In genomic region chr14:53539489-53540126, GRCh38 we compare ENCODE assay signal across 1 cellular context.
TF ChIP-seq lines count a peak whose summit lies in the region.

No MANE protein-coding gene starts in this region.

TF ChIP-seq in GM23338, 12 proteins besides CTCF, POLR2A, EP300 and RAD21 (continued from another document):
- no peak for TF ChIP-seq ZNF462 (CRISPR knock-in tag; IDR thresholded peaks at IDR 0.05)
- TF ChIP-seq JUNB (IDR thresholded peaks at IDR 0.05; ENCODE audit: unreplicated experiment) = no peak
